ENCODE assay signal across 9 cellular contexts in the genomic region with DNA sequence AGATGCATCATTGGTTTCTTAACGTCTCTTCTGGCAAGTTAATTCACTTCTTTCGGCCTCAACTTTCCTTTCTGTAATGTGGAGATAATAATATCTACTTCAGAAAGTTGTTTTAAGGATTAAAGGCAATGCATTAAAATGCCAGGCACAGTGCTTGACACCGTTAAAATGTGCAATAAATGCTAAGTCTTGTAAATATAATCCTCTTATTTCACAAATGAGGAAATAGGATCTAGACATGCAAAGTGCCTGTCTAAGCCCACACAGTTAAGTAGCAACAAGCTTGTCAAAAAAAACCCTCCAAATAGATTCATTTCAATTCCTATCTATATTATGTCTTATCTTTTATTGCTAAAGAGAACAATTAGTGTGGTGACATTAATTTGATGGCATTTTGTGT.
"Had no signal": no experiment of that assay in that cellular context is flagged by ENCODE, and none has a peak within 500 bp of the region (broad histone marks: within the 10 kb centered on the region; RNA-seq: fewer than 3 reads in every experiment).

No MANE protein-coding gene starts in this region.

- FAIRE-seq: H1, H54, HepG2 had no signal

- H3K4me3 ChIP-seq: GM23338 had no signal

- H3K27ac ChIP-seq: HL-60 had no signal

- DNase-seq: H9, HCEC 1CT, HFFc6, KBM-7 had no signal

- ATAC-seq: GM23338, HepG2 had no signal
